1 cellular context compared by ENCODE assay signal in genomic region chr3:172787019-172787418, GRCh38.
TF ChIP-seq lines count a peak whose summit lies in the region.

No MANE protein-coding gene starts in this region.

TF ChIP-seq in SK-N-SH, 30 proteins besides CTCF, POLR2A, EP300 and RAD21 (continued from another document):
- TF ChIP-seq REST (IDR thresholded peaks at IDR 0.05; ENCODE audit: low read depth, low read length) (no peak), EZH2phosphoT487 (IDR thresholded peaks at IDR 0.05; ENCODE audit: borderline replicate concordance, low read depth) (no peak), RXRA (IDR thresholded peaks at IDR 0.05; ENCODE audit: borderline replicate concordance, low read depth) (no peak), YY1 (IDR thresholded peaks at IDR 0.05; ENCODE audit: low read depth) (no peak)
